In genomic region chrX:132216283-132216682, GRCh38 we compare ENCODE assay signal across 8 cellular contexts. TPM values are rescaled to one million over a fixed set of nuclear protein-coding genes. Genes with fewer than 3 reads are reported as not detected.
A peak's percentile ranks its signal among the peaks of the same experiment; 100 is the strongest.
DNase-seq lines count a peak whose midpoint lies in the region; ATAC-seq and TF ChIP-seq lines count a peak whose summit lies in the region.

No MANE protein-coding gene starts in this region.

- H3K4me3 ChIP-seq in GM06990 (replicated peaks; ENCODE audit: low read depth, low read length) (peak overlapping the region; percentile 65), OCI-LY3 (ENCODE audit: low read length) (peak overlapping the region; percentile 94), endocrine pancreas (ENCODE audit: control insufficient read depth, insufficient read depth, low read length) (peak overlapping the region; percentile 87), psoas muscle (peak overlapping the region; percentile 82)

- H3K4me2 ChIP-seq in OCI-LY3 (ENCODE audit: low read length) = peak overlapping the region; percentile 88

- H3K27me3 ChIP-seq in GM06990 (replicated peaks; ENCODE audit: control insufficient read depth, insufficient read depth, low read length) = no peaks in the 10 kb centered on the region
- no peaks in the 10 kb centered on the region for H3K27me3 ChIP-seq in OCI-LY3 (ENCODE audit: low read depth, low read length)
- H3K27me3 ChIP-seq in endocrine pancreas (ENCODE audit: control insufficient read depth, insufficient read depth, low read length) = no peaks in the 10 kb centered on the region
- no peaks in the 10 kb centered on the region for H3K27me3 ChIP-seq in psoas muscle (ENCODE audit: insufficient read depth in 3 of 3, low read length in 2 of 3)

- H3K36me3 ChIP-seq in GM06990 (ENCODE audit: control insufficient read depth, insufficient read depth, low read length) (no peaks in the 10 kb centered on the region), OCI-LY3 (replicated peaks; ENCODE audit: low read depth, low read length) (peaks cover 19% of the 10 kb centered on the region), endocrine pancreas (ENCODE audit: control insufficient read depth, insufficient read depth, low read length) (no peaks in the 10 kb centered on the region), psoas muscle (ENCODE audit: insufficient read depth in 1 of 2, low read depth in 1 of 2) (peaks cover 0 to 17% of the 10 kb centered on the region in 2 donors)

- no peak overlapping the region for H2AFZ ChIP-seq in OCI-LY3 (ENCODE audit: low read depth, low read length)

- H3K27ac ChIP-seq in OCI-LY3 (ENCODE audit: low read length) (peak overlapping the region; percentile 84; the same call in 1 of the 2 replicates), psoas muscle (peak overlapping the region; percentile 93)

- no peak for ATAC-seq in psoas muscle
- ATAC-seq in GM19035 (IDR thresholded peaks at IDR 0.05; ENCODE audit: unreplicated experiment) = no peak

- intact Hi-C loops in psoas muscle (cut with DNase I) = no loop called here

- H3K4me1 ChIP-seq in OCI-LY3 (ENCODE audit: low read length) (peaks cover 25% of the 10 kb centered on the region), endocrine pancreas (ENCODE audit: control insufficient read depth, insufficient read depth, low read length) (peaks cover 19% of the 10 kb centered on the region), psoas muscle (peaks cover 17% of the 10 kb centered on the region)

- peaks cover 4% of the 10 kb centered on the region; the same call in 1 of the 2 replicates for H4K20me1 ChIP-seq in OCI-LY3 (ENCODE audit: insufficient read depth, low read length)

- H3K9me3 ChIP-seq in OCI-LY3 (ENCODE audit: insufficient read depth, low read length) (no peaks in the 10 kb centered on the region), endocrine pancreas (ENCODE audit: control insufficient read depth, low read length) (no peaks in the 10 kb centered on the region), psoas muscle (no peaks in the 10 kb centered on the region)

- peak overlapping the region; percentile 94 for H3K9ac ChIP-seq in OCI-LY3 (ENCODE audit: low read length)
- peak overlapping the region; percentile 13 for H3K9ac ChIP-seq in endocrine pancreas (ENCODE audit: control insufficient read depth, insufficient read depth, low read length)

- peaks cover 43% of the 10 kb centered on the region for H3K79me2 ChIP-seq in OCI-LY3 (ENCODE audit: low read length)

- no peak for TF ChIP-seq CTCF in GM06990 (IDR thresholded peaks at IDR 0.05; ENCODE audit: insufficient read depth, low read length, poor library complexity, severe bottlenecking)
- TF ChIP-seq CTCF in OCI-LY3 (IDR thresholded peaks at IDR 0.05; ENCODE audit: low read depth, low read length) = no peak
- TF ChIP-seq CTCF in psoas muscle (IDR thresholded peaks at IDR 0.05) = no peak

- 0 to 15% (median 0%) methylated on average over 8 of the region's 8 CpGs for WGBS in psoas muscle, 3 donors

- DNase-seq in GM06990 (ENCODE audit: extremely low read depth, insufficient read length) = no peak
- no peak for DNase-seq in psoas muscle
- DNase-seq in NCI-H2171 (lab: John Stamatoyannopoulos, UW) = no peak
- DNase-seq in EL = no peak
- DNase-seq in D341Med (ENCODE audit: low spot score) = no peak

RNA-seq across cellular contexts. Expression of gene RAP2C, which starts 3.0 kb away (rescaled TPM):
- 10 to 100 TPM; 16.6 to 25.7 (median 23.3) TPM for total RNA-seq in psoas muscle
- 10 to 100 TPM in 2 of 3 donors, 1 to 10 TPM in 1; 9.6 to 22.2 (median 15.0) TPM for polyA plus RNA-seq in psoas muscle
